Comparison of ENCODE assay signal across 9 cellular contexts in the genomic region with DNA sequence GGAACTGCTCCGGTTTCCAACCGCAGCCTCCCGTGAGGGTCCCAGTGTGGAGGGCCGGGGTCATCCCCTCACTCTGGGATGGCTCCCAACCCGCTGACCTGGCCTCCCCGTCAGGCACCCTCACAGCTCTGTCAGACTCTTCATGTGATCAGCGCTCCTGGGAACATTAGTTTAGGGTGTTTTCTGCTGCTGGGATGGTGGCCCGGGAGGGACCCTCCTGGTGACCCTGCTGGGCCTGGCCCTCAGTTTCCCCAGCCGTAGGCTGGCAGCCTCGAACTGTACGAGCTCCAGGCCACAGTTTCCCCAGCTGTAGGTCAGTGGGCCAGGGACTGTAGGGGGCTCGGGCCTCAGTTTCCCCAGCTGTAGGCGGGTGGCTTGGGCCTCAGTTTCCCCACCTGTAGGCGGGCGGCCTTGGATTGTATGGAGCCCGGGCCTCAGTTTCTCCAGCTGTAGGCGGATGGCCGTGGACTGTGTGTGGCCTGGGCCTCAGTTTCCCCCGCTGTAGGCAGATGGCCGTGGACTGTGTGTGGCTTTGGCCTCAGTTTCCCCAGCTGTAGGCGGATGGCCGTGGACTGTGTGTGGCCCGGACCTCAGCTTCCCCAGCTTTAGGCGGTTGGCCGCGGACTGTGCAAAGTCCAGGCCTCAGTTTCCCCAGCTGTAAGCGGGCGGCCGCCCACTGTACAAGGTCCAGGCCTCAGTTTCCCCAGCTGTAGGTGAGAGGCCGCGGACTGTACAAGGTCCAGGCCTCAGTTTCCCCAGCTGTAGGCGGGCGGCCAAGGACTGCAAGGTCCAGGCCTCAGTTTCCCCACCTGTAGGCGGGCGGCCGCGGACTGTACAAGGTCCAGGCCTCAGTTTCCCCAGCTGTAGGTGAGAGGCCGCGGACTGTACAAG. TPM values are rescaled to one million over a fixed set of nuclear protein-coding genes. Genes with fewer than 3 reads are reported as not detected.
DNase-seq lines count a peak whose midpoint lies in the region; ATAC-seq and TF ChIP-seq lines count a peak whose summit lies in the region.
"Had no signal": no experiment of that assay in that cellular context is flagged by ENCODE, and none has a peak within 500 bp of the region (broad histone marks: within the 10 kb centered on the region; RNA-seq: fewer than 3 reads in every experiment).

No MANE protein-coding gene starts in this region.

- no peak overlapping the region for H3K27ac Mint-ChIP-seq in naive thymus-derived CD4-positive, alpha-beta T cell

- H3K36me3 Mint-ChIP-seq in naive thymus-derived CD4-positive, alpha-beta T cell: peaks cover 0 to 17% (median 0%) of the 10 kb centered on the region in 5 donors

- CTCF ChIA-PET in AG04450 (lab: Charles Lee): no interaction called here
- CTCF ChIA-PET in naive thymus-derived CD4-positive, alpha-beta T cell (lab: Charles Lee): no interaction called here

- H3K4me1 ChIP-seq in naive thymus-derived CD4-positive, alpha-beta T cell (ENCODE audit: control insufficient read depth in 2 of 2, insufficient read depth in 2 of 2, low read length in 2 of 2): peaks cover 19 to 21% of the 10 kb centered on the region in 2 donors

- H3K4me3 ChIP-seq in AG04450 (ENCODE audit: low read depth, low read length) (peak overlapping the region; percentile 66), coronary artery (peak overlapping the region; percentile 93)
- H3K4me3 ChIP-seq in naive thymus-derived CD4-positive, alpha-beta T cell (ENCODE audit: low read length): peak overlapping the region; percentile 72

- POLR2A ChIA-PET in AG04450 (lab: Yijun Ruan, JAX): interaction anchor here (0.7 to 2.3 kb wide), 3 partner anchors 17 to 103 kb away, joined by 3 to 11 read pairs (median 6); no protein-coding TSS in a partner anchor
- POLR2A ChIA-PET in naive thymus-derived CD4-positive, alpha-beta T cell (lab: Charles Lee): interaction anchor here (0.6 to 1.3 kb wide), 3 partner anchors 91 to 241 kb away, joined by 3 to 4 read pairs (median 3); no protein-coding TSS in a partner anchor

- H3K9me3 Mint-ChIP-seq in naive thymus-derived CD4-positive, alpha-beta T cell: peaks cover 0 to 4% (median 0%) of the 10 kb centered on the region in 11 donors

- peaks cover 0 to 2% (median 0%) of the 10 kb centered on the region in 5 donors for H3K27me3 Mint-ChIP-seq in naive thymus-derived CD4-positive, alpha-beta T cell

- TF ChIP-seq CTCF in AG04450 (IDR thresholded peaks at IDR 0.05; ENCODE audit: low read depth, low read length): no peak
- no peak for TF ChIP-seq CTCF in coronary artery (IDR thresholded peaks at IDR 0.05)

- H3K27ac ChIP-seq in AG04450 (ENCODE audit: low read depth, low read length) (peak overlapping the region; percentile 65), KOPT-K1 (ENCODE audit: low read depth, low read length, poor library complexity, severe bottlenecking) (peak overlapping the region; percentile 72), coronary artery (peak overlapping the region; percentile 78 to 92)
- H3K27ac ChIP-seq in naive thymus-derived CD4-positive, alpha-beta T cell (ENCODE audit: low read depth, low read length): peak overlapping the region; percentile 71

- intact Hi-C loops in naive thymus-derived CD4-positive, alpha-beta T cell (cut with micrococcal nuclease): loop anchor here (2.0 to 10.0 kb wide), 10 partner anchors 25 to 856 kb away; a partner anchor contains a TSS

- peaks cover 30% of the 10 kb centered on the region for H3K36me3 ChIP-seq in KOPT-K1 (ENCODE audit: insufficient read depth, low read length)
- peaks cover 0 to 7% (median 0%) of the 10 kb centered on the region in 3 experiments for H3K36me3 ChIP-seq in naive thymus-derived CD4-positive, alpha-beta T cell (ENCODE audit: control insufficient read depth in 2 of 3, insufficient read depth in 3 of 3, low read length in 3 of 3)

- DNase-seq in AG04450 (ENCODE audit: low read depth, low spot score) (no peak), coronary artery (ENCODE audit: low spot score) (no peak), NAMALWA (ENCODE audit: low spot score) (no peak), KG1 (lab: John Stamatoyannopoulos, UW) (no peak), LoVo (ENCODE audit: low spot score) (no peak)
- no peak for DNase-seq in naive thymus-derived CD4-positive, alpha-beta T cell
- no peak for DNase-seq in activated CD4-positive, alpha-beta T cell treated with anti-CD3 and anti-CD28 coated beads for 48 hours

- H3K9me3 ChIP-seq in AG04450 (ENCODE audit: control insufficient read depth, insufficient read depth, low read length): no peaks in the 10 kb centered on the region; the same call in 1 of the 2 replicates
- H3K9me3 ChIP-seq in KOPT-K1 (ENCODE audit: insufficient read depth, low read length, poor library complexity, severe bottlenecking): no peaks in the 10 kb centered on the region
- no peaks in the 10 kb centered on the region for H3K9me3 ChIP-seq in naive thymus-derived CD4-positive, alpha-beta T cell (ENCODE audit: control insufficient read depth in 2 of 3, low read length in 3 of 3)

- no peaks in the 10 kb centered on the region for H3K27me3 ChIP-seq in AG04450 (ENCODE audit: control insufficient read depth, insufficient read depth, low read length)
- no peaks in the 10 kb centered on the region for H3K27me3 ChIP-seq in naive thymus-derived CD4-positive, alpha-beta T cell (ENCODE audit: control insufficient read depth in 2 of 2, insufficient read depth in 2 of 2, low read length in 2 of 2)

- H3K4me1 Mint-ChIP-seq in naive thymus-derived CD4-positive, alpha-beta T cell: peaks cover 18 to 27% (median 23%) of the 10 kb centered on the region in 7 donors

- H3K4me3 Mint-ChIP-seq in naive thymus-derived CD4-positive, alpha-beta T cell: peak overlapping the region in 6 of 10 donors; percentile 3 to 93 (median 88)

- ATAC-seq in naive thymus-derived CD4-positive, alpha-beta T cell: no peak

RNA-seq across cellular contexts. Expression of a gene that starts 1.3 kb away (rescaled TPM):
- polyA plus RNA-seq in AG04450 (2011; rRNA removed): 141 and 216 TPM in 2 replicates
- 159 and 225 TPM in 2 replicates for polyA minus RNA-seq in AG04450 (2011; rRNA and poly(A)+ RNA removed)
- total RNA-seq in naive thymus-derived CD4-positive, alpha-beta T cell: 100 to 1,000 TPM; 313 to 524 (median 326) TPM
- polyA plus RNA-seq in naive thymus-derived CD4-positive, alpha-beta T cell: 100 to 1,000 TPM; 113 to 227 TPM

RNA-seq across cellular contexts. Expression of a gene that starts 25.8 kb away (rescaled TPM):
- polyA plus RNA-seq in AG04450 (2011; rRNA removed): 1.3 and 2.2 TPM in 2 replicates
- polyA minus RNA-seq in AG04450 (2011; rRNA and poly(A)+ RNA removed): 1.6 and 2.1 TPM in 2 replicates
- total RNA-seq in naive thymus-derived CD4-positive, alpha-beta T cell: not detected
- not detected for polyA plus RNA-seq in naive thymus-derived CD4-positive, alpha-beta T cell

RNA-seq across cellular contexts. Expression of a gene that starts 31.7 kb away (rescaled TPM):
- 0.04 TPM in 1 of 2 replicates, not detected in the other for polyA plus RNA-seq in AG04450 (2011; rRNA removed)
- polyA minus RNA-seq in AG04450 (2011; rRNA and poly(A)+ RNA removed): not detected in 2 replicates
- total RNA-seq in naive thymus-derived CD4-positive, alpha-beta T cell: 1 to 10 TPM in 1 of 5 experiments, under 1 TPM in 1, not detected in 3; 0.64 to 4.1 TPM
- polyA plus RNA-seq in naive thymus-derived CD4-positive, alpha-beta T cell: not detected
- total RNA-seq: glomerular endothelial cell had no signal

RNA-seq across cellular contexts. Expression of a gene that starts 44.9 kb away (rescaled TPM):
- not detected in 2 replicates for polyA plus RNA-seq in AG04450 (2011; rRNA removed)
- not detected in 2 replicates for polyA minus RNA-seq in AG04450 (2011; rRNA and poly(A)+ RNA removed)
- total RNA-seq in naive thymus-derived CD4-positive, alpha-beta T cell: 1 to 10 TPM in 1 of 5 experiments, not detected in 4; 2.7 TPM
- not detected for polyA plus RNA-seq in naive thymus-derived CD4-positive, alpha-beta T cell
- total RNA-seq: glomerular endothelial cell had no signal

RNA-seq across cellular contexts. Expression of a gene that starts 45.0 kb away (rescaled TPM):
- polyA plus RNA-seq in AG04450 (2011; rRNA removed): 0.07 and 0.09 TPM in 2 replicates
- 0.18 TPM in 1 of 2 replicates, not detected in the other for polyA minus RNA-seq in AG04450 (2011; rRNA and poly(A)+ RNA removed)
- not detected for total RNA-seq in naive thymus-derived CD4-positive, alpha-beta T cell
- not detected for polyA plus RNA-seq in naive thymus-derived CD4-positive, alpha-beta T cell
